ENCODE assay signal across 14 cellular contexts in the genomic region with DNA sequence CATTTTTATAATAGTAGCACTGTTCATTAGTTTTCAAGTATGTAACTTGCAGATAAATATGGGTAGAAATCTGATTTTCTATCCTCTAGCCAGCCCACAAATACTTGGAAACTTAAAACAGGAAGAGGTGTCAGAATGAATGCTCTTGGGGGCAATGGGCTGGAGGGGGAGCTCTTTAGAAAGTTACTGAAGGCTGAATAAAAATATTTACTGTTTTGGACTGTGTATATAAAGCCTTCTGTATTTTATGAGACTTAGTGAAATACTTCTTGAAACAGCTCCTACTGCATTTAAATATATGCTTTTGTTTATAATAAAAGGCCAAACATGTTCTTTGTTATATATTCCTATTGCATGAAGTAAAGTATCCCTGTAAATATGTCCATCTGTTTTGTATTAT.
DNase-seq lines count a peak whose midpoint lies in the region; ATAC-seq, FAIRE-seq and TF ChIP-seq lines count a peak whose summit lies in the region.
"Had no signal": no experiment of that assay in that cellular context is flagged by ENCODE, and none has a peak within 500 bp of the region (broad histone marks: within the 10 kb centered on the region; RNA-seq: fewer than 3 reads in every experiment).

No MANE protein-coding gene starts in this region.

- no peaks in the 10 kb centered on the region for H3K27me3 Mint-ChIP-seq in astrocyte (ENCODE audit: low read depth, unreplicated experiment)
- no peaks in the 10 kb centered on the region for H3K27me3 Mint-ChIP-seq in activated CD4-positive, alpha-beta T cell treated with anti-CD3 and anti-CD28 coated beads, Interleukin-2, amount 10 ng/mL, durations not matched to agents 24 days and 14 days
- H3K27me3 Mint-ChIP-seq: progenitor cell of endocrine pancreas had no signal

- FAIRE-seq in astrocyte (lab: Jason Lieb, UNC): no peak

- H3K4me1 ChIP-seq in astrocyte (ENCODE audit: insufficient read depth, low read length) (peaks cover 11% of the 10 kb centered on the region), foreskin keratinocyte (peaks cover 12% of the 10 kb centered on the region)

- peaks cover 17% of the 10 kb centered on the region for H3K4me1 Mint-ChIP-seq in astrocyte (ENCODE audit: low read depth, unreplicated experiment)
- H3K4me1 Mint-ChIP-seq in activated CD4-positive, alpha-beta T cell treated with anti-CD3 and anti-CD28 coated beads, Interleukin-2, amount 10 ng/mL, durations not matched to agents 24 days and 14 days: peaks cover 5% of the 10 kb centered on the region

- no peak overlapping the region for H3K4me3 Mint-ChIP-seq in astrocyte (ENCODE audit: unreplicated experiment)
- no peak overlapping the region for H3K4me3 Mint-ChIP-seq in activated CD4-positive, alpha-beta T cell treated with anti-CD3 and anti-CD28 coated beads, Interleukin-2, amount 10 ng/mL, durations not matched to agents 24 days and 14 days
- H3K4me3 Mint-ChIP-seq: activated naive CD4-positive, alpha-beta T cell treated with anti-CD3 and anti-CD28 coated beads for 36 hours had no signal

- no peaks in the 10 kb centered on the region for H3K9me3 ChIP-seq in AG04450 (ENCODE audit: control insufficient read depth, insufficient read depth, low read length)
- H3K9me3 ChIP-seq in astrocyte (ENCODE audit: insufficient read depth, low read depth, low read length): no peaks in the 10 kb centered on the region
- H3K9me3 ChIP-seq: heart left ventricle had no signal

- H3K27ac Mint-ChIP-seq in astrocyte (ENCODE audit: unreplicated experiment): peak overlapping the region; percentile 53
- H3K27ac Mint-ChIP-seq in activated CD4-positive, alpha-beta T cell treated with anti-CD3 and anti-CD28 coated beads, Interleukin-2, amount 10 ng/mL, durations not matched to agents 24 days and 14 days: no peak overlapping the region
- H3K27ac Mint-ChIP-seq: activated naive CD4-positive, alpha-beta T cell treated with anti-CD3 and anti-CD28 coated beads for 36 hours; progenitor cell of endocrine pancreas had no signal

- H3K4me2 ChIP-seq in astrocyte (ENCODE audit: low read length): peak overlapping the region; percentile 27

- H2AFZ ChIP-seq in astrocyte (ENCODE audit: low read depth, low read length): no peak overlapping the region

- H3K4me3 ChIP-seq in AG04450 (ENCODE audit: low read depth, low read length) (no peak overlapping the region), astrocyte (ENCODE audit: insufficient read depth, low read depth, low read length) (no peak overlapping the region)
- H3K4me3 ChIP-seq: heart left ventricle had no signal

- H3K36me3 ChIP-seq in astrocyte (ENCODE audit: insufficient read depth, low read length): no peaks in the 10 kb centered on the region

- no peak overlapping the region for H3K9ac ChIP-seq in astrocyte (ENCODE audit: low read length)

- DNase-seq in AG04450 (ENCODE audit: low read depth, low spot score) (no peak), HCEC 1CT (peak; percentile 49), astrocyte (ENCODE audit: low read depth) (peak; percentile 36), foreskin keratinocyte (no peak), cerebellum (ENCODE audit: low spot score) (no peak)
- no peak for DNase-seq in activated CD4-positive, alpha-beta T cell treated with anti-CD3 and anti-CD28 coated beads, Interleukin-2, amount 10 ng/mL, durations not matched to agents 24 days and 14 days
- no peak for DNase-seq in activated CD8-positive, alpha-beta memory T cell treated with anti-CD3 and anti-CD28 coated beads, Interleukin-2, amount 50 U/mL, for 48 hours
- DNase-seq: activated naive CD4-positive, alpha-beta T cell treated with anti-CD3 and anti-CD28 coated beads for 36 hours; caudate nucleus; GDM1; heart left ventricle had no signal

- peak; percentile 30; the same call in 1 of the 2 replicates for TF ChIP-seq CTCF in AG04450 (IDR thresholded peaks at IDR 0.05; ENCODE audit: low read depth, low read length)
- TF ChIP-seq CTCF in astrocyte (IDR thresholded peaks at IDR 0.05; ENCODE audit: insufficient read depth, low read depth, low read length): no peak
- TF ChIP-seq CTCF in foreskin keratinocyte (conservative IDR thresholded peaks at IDR 0.05): peak; percentile 11

- intact Hi-C loops in activated CD4-positive, alpha-beta T cell treated with anti-CD3 and anti-CD28 coated beads, Interleukin-2, amount 10 ng/mL, durations not matched to agents 24 days and 14 days (cut with micrococcal nuclease): no loop called here

- H3K36me3 Mint-ChIP-seq in astrocyte (ENCODE audit: low read depth, unreplicated experiment): peaks cover 11% of the 10 kb centered on the region
- H3K36me3 Mint-ChIP-seq in activated CD4-positive, alpha-beta T cell treated with anti-CD3 and anti-CD28 coated beads, Interleukin-2, amount 10 ng/mL, durations not matched to agents 24 days and 14 days (ENCODE audit: low read depth): peaks cover 14% of the 10 kb centered on the region

- CTCF ChIA-PET in AG04450 (lab: Charles Lee): no interaction called here

- no peaks in the 10 kb centered on the region for H4K20me1 ChIP-seq in astrocyte (ENCODE audit: insufficient read depth, low read length)

- H3K27me3 ChIP-seq in AG04450 (ENCODE audit: control insufficient read depth, insufficient read depth, low read length): no peaks in the 10 kb centered on the region
- H3K27me3 ChIP-seq in astrocyte (ENCODE audit: insufficient read depth, low read length): no peaks in the 10 kb centered on the region
- H3K27me3 ChIP-seq in foreskin keratinocyte: no peaks in the 10 kb centered on the region
- H3K27me3 ChIP-seq: heart left ventricle had no signal

- H3K79me2 ChIP-seq in astrocyte (ENCODE audit: insufficient read depth, low read length): no peaks in the 10 kb centered on the region

- no peaks in the 10 kb centered on the region for H3K9me3 Mint-ChIP-seq in astrocyte (ENCODE audit: unreplicated experiment)
- H3K9me3 Mint-ChIP-seq in activated CD4-positive, alpha-beta T cell treated with anti-CD3 and anti-CD28 coated beads, Interleukin-2, amount 10 ng/mL, durations not matched to agents 24 days and 14 days: peaks cover 5% of the 10 kb centered on the region
- H3K9me3 Mint-ChIP-seq: activated naive CD4-positive, alpha-beta T cell treated with anti-CD3 and anti-CD28 coated beads for 36 hours had no signal

- POLR2A ChIA-PET in AG04450 (lab: Yijun Ruan, JAX): interaction anchor here (1.0 kb wide), 2 partner anchors 15 to 18 kb away, joined by 3 to 4 read pairs; no protein-coding TSS in a partner anchor

- no peak for ATAC-seq in foreskin keratinocyte
- ATAC-seq in GM21723 (IDR thresholded peaks at IDR 0.05; ENCODE audit: unreplicated experiment): no peak
- ATAC-seq: HCT116 had no signal

- H3K27ac ChIP-seq in AG04450 (ENCODE audit: low read depth, low read length): peak overlapping the region; percentile 48
- peak overlapping the region; percentile 39 for H3K27ac ChIP-seq in astrocyte (ENCODE audit: low read depth, low read length)
- H3K27ac ChIP-seq in foreskin keratinocyte: no peak overlapping the region

Comparison
In these comparisons a context has a peak if more than half of its experiments do, and no peak if none do; other contexts are left out.
1. DNase-seq: peak in HCEC 1CT (single experiment) and astrocyte (single experiment); none in AG04450 (single experiment), foreskin keratinocyte (0 of 2), activated CD4-positive, alpha-beta T cell treated with anti-CD3 and anti-CD28 coated beads, Interleukin-2, amount 10 ng/mL, durations not matched to agents 24 days and 14 days (single experiment), cerebellum (single experiment) and activated CD8-positive, alpha-beta memory T cell treated with anti-CD3 and anti-CD28 coated beads, Interleukin-2, amount 50 U/mL, for 48 hours (single experiment).